In the genomic region with DNA sequence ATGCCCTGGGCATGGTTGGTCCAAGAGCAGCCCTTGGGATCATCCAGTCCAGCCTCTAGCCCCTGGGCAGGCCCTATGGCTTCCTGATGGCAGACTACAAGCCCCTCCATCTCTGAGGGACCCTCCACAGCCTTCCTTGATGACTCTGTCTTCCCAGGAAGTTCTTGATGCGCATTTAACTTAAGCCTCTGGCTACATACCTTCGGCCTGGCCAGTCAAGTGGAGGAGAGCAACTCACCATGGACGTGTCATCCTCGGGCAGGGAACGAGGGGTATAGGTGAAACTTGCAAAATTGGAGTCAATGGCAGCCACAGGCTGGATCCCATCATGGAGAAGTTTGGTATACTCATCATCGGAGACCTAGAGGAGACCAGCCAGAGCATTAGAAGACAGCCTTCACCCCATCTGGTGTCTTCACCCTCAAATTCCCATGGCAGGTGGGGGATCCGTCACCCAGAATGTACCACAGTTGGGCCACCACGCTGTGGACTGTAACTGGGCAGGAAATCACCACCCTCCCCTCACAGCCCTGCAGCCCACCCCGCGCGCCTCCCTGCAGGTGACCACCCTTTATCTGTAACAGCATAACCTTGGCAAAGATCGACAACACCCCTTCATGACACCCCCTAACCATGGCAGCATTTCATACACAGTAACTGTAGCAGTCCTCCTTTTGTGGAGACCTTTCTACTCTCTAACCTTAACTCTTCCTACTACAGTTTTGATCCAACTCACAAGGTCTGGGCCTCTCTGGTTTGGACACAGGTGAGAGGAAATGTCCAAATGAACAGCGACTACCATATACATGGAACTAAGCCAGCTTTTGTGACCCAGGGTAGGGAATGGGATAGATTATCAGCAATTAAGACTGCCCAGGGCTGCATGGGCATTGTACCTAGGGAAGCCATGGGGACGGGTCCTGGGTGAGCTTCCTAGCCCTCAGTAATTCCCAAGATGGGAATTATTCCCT, we compare ENCODE assay signal across 18 cellular contexts.
DNase-seq lines count a peak whose midpoint lies in the region; ATAC-seq, FAIRE-seq and TF ChIP-seq lines count a peak whose summit lies in the region.
"Had no signal": no experiment of that assay in that cellular context is flagged by ENCODE, and none has a peak within 500 bp of the region (broad histone marks: within the 10 kb centered on the region; RNA-seq: fewer than 3 reads in every experiment).

No MANE protein-coding gene starts in this region.

- DNase-seq in Right ventricle myocardium superior, result peak; percentile 2
- no peak for DNase-seq in left ventricle myocardium inferior
- DNase-seq in CD8-positive, alpha-beta T cell, result no peak
- peak; percentile 11 to 40 for DNase-seq in left lung
- peak; percentile 48 for DNase-seq in upper lobe of right lung
- DNase-seq in RCC 7860 (ENCODE audit: low spot score), result no peak
- DNase-seq: DMS53, KG1, NCI-H1436, NCI-H2029, NCI-H2171 treated with DMSO at 0.1 percent for 48 hours, NCI-H510A, NCI-H82, PC-9 had no signal

- POLR2A ChIA-PET in CD8-positive, alpha-beta T cell (lab: Charles Lee), result no interaction called here

- H3K4me1 Mint-ChIP-seq in CD8-positive, alpha-beta T cell (ENCODE audit: low read depth), result peaks cover 16% of the 10 kb centered on the region

- intact Hi-C loops in Right ventricle myocardium superior (cut with DNase I), result no loop called here
- intact Hi-C loops in left ventricle myocardium inferior (cut with micrococcal nuclease), result no loop called here
- intact Hi-C loops in CD8-positive, alpha-beta T cell (cut with DNase I, micrococcal nuclease), result no loop called here
- intact Hi-C loops in left lung (cut with DNase I), result no loop called here
- intact Hi-C loops in upper lobe of right lung (cut with DNase I), result no loop called here

- H3K27me3 ChIP-seq in left ventricle myocardium inferior (ENCODE audit: low read depth) (peaks cover 15% of the 10 kb centered on the region), left lung (peaks cover 12 to 54% of the 10 kb centered on the region in 2 donors), upper lobe of right lung (peaks cover 13% of the 10 kb centered on the region)
- no peaks in the 10 kb centered on the region for H3K27me3 ChIP-seq in CD8-positive, alpha-beta T cell (ENCODE audit: insufficient read depth, low read length)

- CTCF ChIA-PET in CD8-positive, alpha-beta T cell (lab: Charles Lee), result interaction anchor here (0.9 kb wide), 1 partner anchor 111 kb away, joined by 4 read pairs; no protein-coding TSS in a partner anchor

- ATAC-seq in Right ventricle myocardium superior (ENCODE audit: poor library complexity) (no peak), left lung (no peak), upper lobe of right lung (no peak), HG03378 (IDR thresholded peaks at IDR 0.05; ENCODE audit: unreplicated experiment) (no peak)
- ATAC-seq in CD8-positive, alpha-beta T cell, result no peak

- H3K4me1 ChIP-seq in left ventricle myocardium inferior (peaks cover 17% of the 10 kb centered on the region), left lung (peaks cover 6 to 19% of the 10 kb centered on the region in 2 donors), upper lobe of right lung (peaks cover 5% of the 10 kb centered on the region)
- H3K4me1 ChIP-seq in CD8-positive, alpha-beta T cell (ENCODE audit: insufficient read depth, low read length), result peaks cover 18% of the 10 kb centered on the region

- H3K27me3 Mint-ChIP-seq in CD8-positive, alpha-beta T cell (ENCODE audit: low read depth), result peaks cover 6% of the 10 kb centered on the region

- H3K9me3 Mint-ChIP-seq in CD8-positive, alpha-beta T cell, result no peaks in the 10 kb centered on the region

- FAIRE-seq in RCC 7860 (lab: Jason Lieb, UNC), result no peak
- FAIRE-seq: H1 had no signal

- H3K27ac ChIP-seq in left ventricle myocardium inferior (replicated peaks), result no peak overlapping the region
- H3K27ac ChIP-seq in CD8-positive, alpha-beta T cell (ENCODE audit: low read depth, low read length), result no peak overlapping the region
- H3K27ac ChIP-seq in left lung, result no peak overlapping the region
- H3K27ac ChIP-seq in upper lobe of right lung, result no peak overlapping the region
- H3K27ac ChIP-seq: C4-2B, PC-9 had no signal

- TF ChIP-seq CTCF in left ventricle myocardium inferior (IDR thresholded peaks at IDR 0.05; ENCODE audit: borderline replicate concordance) (no peak), left lung (IDR thresholded peaks at IDR 0.05) (no peak), upper lobe of right lung (IDR thresholded peaks at IDR 0.05) (no peak)
- no peak for TF ChIP-seq CTCF in CD8-positive, alpha-beta T cell (IDR thresholded peaks at IDR 0.05)

- H3K9me3 ChIP-seq in left ventricle myocardium inferior (replicated peaks) (no peaks in the 10 kb centered on the region), left lung (no peaks in the 10 kb centered on the region), upper lobe of right lung (no peaks in the 10 kb centered on the region)
- H3K9me3 ChIP-seq in CD8-positive, alpha-beta T cell (ENCODE audit: low read length), result no peaks in the 10 kb centered on the region
- H3K9me3 ChIP-seq: Caco-2 had no signal

- H3K36me3 ChIP-seq in left ventricle myocardium inferior (peaks cover 59% of the 10 kb centered on the region), left lung (no peaks in the 10 kb centered on the region), upper lobe of right lung (no peaks in the 10 kb centered on the region)
- no peaks in the 10 kb centered on the region for H3K36me3 ChIP-seq in CD8-positive, alpha-beta T cell (ENCODE audit: insufficient read depth, low read length)

- H3K4me3 ChIP-seq in left ventricle myocardium inferior, result no peak overlapping the region
- no peak overlapping the region for H3K4me3 ChIP-seq in CD8-positive, alpha-beta T cell (ENCODE audit: low read depth, low read length)
- H3K4me3 ChIP-seq in left lung, result no peak overlapping the region
- H3K4me3 ChIP-seq in upper lobe of right lung, result no peak overlapping the region
- H3K4me3 ChIP-seq: PC-9 had no signal

- peak overlapping the region; percentile 31 for H3K4me3 Mint-ChIP-seq in CD8-positive, alpha-beta T cell

- no peak overlapping the region for H3K27ac Mint-ChIP-seq in CD8-positive, alpha-beta T cell

- H3K36me3 Mint-ChIP-seq in CD8-positive, alpha-beta T cell, result no peaks in the 10 kb centered on the region

Comparison
In these comparisons a context has a peak if more than half of its experiments do, and no peak if none do; other contexts are left out.
1. DNase-seq: peak in Right ventricle myocardium superior (single experiment), left lung (2 of 2) and upper lobe of right lung (single experiment); none in left ventricle myocardium inferior (single experiment), CD8-positive, alpha-beta T cell (0 of 7) and RCC 7860 (single experiment).